ENCODE assay signal across 1 cellular context in genomic region chr2:44324971-44325426, GRCh38.
TF ChIP-seq lines count a peak whose summit lies in the region.

No MANE protein-coding gene starts in this region.

TF ChIP-seq in GM23338, 12 proteins besides CTCF, POLR2A, EP300 and RAD21 (continued from another document):
- TF ChIP-seq ZNF462 (CRISPR knock-in tag; IDR thresholded peaks at IDR 0.05) (no peak), CREB1 (CRISPR knock-in tag; IDR thresholded peaks at IDR 0.05; ENCODE audit: low read depth) (no peak), ZNF114 (CRISPR knock-in tag; IDR thresholded peaks at IDR 0.05) (no peak), JUNB (IDR thresholded peaks at IDR 0.05; ENCODE audit: unreplicated experiment) (no peak)
TF ChIP-seq in GM23338: peak in this region for 0.
